Comparison of ENCODE assay signal across 11 cellular contexts in the genomic region with DNA sequence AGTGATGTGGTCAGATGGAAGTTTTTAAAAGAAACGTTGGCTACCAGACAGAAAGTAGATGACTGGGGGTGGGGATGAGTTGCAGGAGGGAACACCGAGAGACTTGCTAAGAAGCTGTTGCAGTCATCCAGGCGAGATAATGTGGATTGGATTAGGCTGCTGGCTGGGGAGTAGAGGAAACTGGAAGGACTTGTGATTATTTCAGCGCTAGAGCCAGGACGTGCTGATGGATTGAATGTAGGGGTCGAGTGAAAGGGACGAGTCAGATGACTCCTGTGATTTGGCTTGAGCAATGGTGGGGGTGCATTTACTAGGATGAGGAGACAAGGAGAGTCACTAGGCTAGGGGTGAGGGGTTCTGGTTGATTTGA.
DNase-seq lines count a peak whose midpoint lies in the region; ATAC-seq, FAIRE-seq and TF ChIP-seq lines count a peak whose summit lies in the region.
"Had no signal": no experiment of that assay in that cellular context is flagged by ENCODE, and none has a peak within 500 bp of the region (broad histone marks: within the 10 kb centered on the region; RNA-seq: fewer than 3 reads in every experiment).

No MANE protein-coding gene starts in this region.

- peaks cover 39% of the 10 kb centered on the region for H3K4me1 ChIP-seq in foreskin keratinocyte
- no peaks in the 10 kb centered on the region for H3K4me1 ChIP-seq in pancreas
- H3K4me1 ChIP-seq: BLaER1 treated with 17β-estradiol and CSF1 and Interleukin-3, amounts not matched to agents 10 nM and 100 nM had no signal

- POLR2A ChIA-PET in activated CD8-positive, alpha-beta T cell treated with anti-CD3 and anti-CD28 coated beads for 36 hours (lab: Charles Lee), result interaction anchor here (0.6 kb wide), 1 partner anchor 674 kb away, joined by 3 read pairs; no protein-coding TSS in a partner anchor

- H3K27ac Mint-ChIP-seq in activated CD8-positive, alpha-beta T cell treated with anti-CD3 and anti-CD28 coated beads for 36 hours, result peak overlapping the region; percentile 2

- DNase-seq in AG09309 (ENCODE audit: low read depth), result peak; percentile 39
- DNase-seq in activated CD8-positive, alpha-beta T cell treated with anti-CD3 and anti-CD28 coated beads for 36 hours, result no peak
- DNase-seq in foreskin keratinocyte, result peak in 1 of 2 donors; percentile 35
- peak in 1 of 6 donors; percentile 12 for DNase-seq in pancreas
- no peak for DNase-seq in COR-L47 (lab: John Stamatoyannopoulos, UW)
- no peak for DNase-seq in activated CD4-positive, alpha-beta T cell treated with anti-CD3 and anti-CD28 coated beads for 4 hours
- no peak for DNase-seq in NCI-H82 (lab: John Stamatoyannopoulos, UW)
- no peak for DNase-seq in NCI-H2171 (lab: John Stamatoyannopoulos, UW)
- DNase-seq: MM.1S had no signal

- H3K4me3 Mint-ChIP-seq in activated CD8-positive, alpha-beta T cell treated with anti-CD3 and anti-CD28 coated beads for 36 hours, result no peak overlapping the region
- H3K4me3 Mint-ChIP-seq: activated naive CD8-positive, alpha-beta T cell had no signal

- H3K27me3 Mint-ChIP-seq in activated CD8-positive, alpha-beta T cell treated with anti-CD3 and anti-CD28 coated beads for 36 hours, result no peaks in the 10 kb centered on the region
- H3K27me3 Mint-ChIP-seq: activated naive CD8-positive, alpha-beta T cell had no signal

- H3K9me3 Mint-ChIP-seq in activated CD8-positive, alpha-beta T cell treated with anti-CD3 and anti-CD28 coated beads for 36 hours, result peaks cover 3% of the 10 kb centered on the region

- CTCF ChIA-PET in activated CD8-positive, alpha-beta T cell treated with anti-CD3 and anti-CD28 coated beads for 36 hours (lab: Charles Lee), result interaction anchor here (1.0 kb wide), 1 partner anchor 26 kb away, joined by 3 read pairs; no protein-coding TSS in a partner anchor

- H3K4me3 ChIP-seq in AG09309 (ENCODE audit: control insufficient read depth, low read depth, low read length), result no peak overlapping the region
- no peak overlapping the region for H3K4me3 ChIP-seq in pancreas
- H3K4me3 ChIP-seq: BLaER1 treated with 17β-estradiol and CSF1 and Interleukin-3, amounts not matched to agents 10 nM and 100 nM had no signal

- no peak for ATAC-seq in activated CD8-positive, alpha-beta T cell treated with anti-CD3 and anti-CD28 coated beads for 36 hours
- ATAC-seq in foreskin keratinocyte (peak; percentile 41), pancreas (peak in 3 of 4 donors; percentile 48 to 58 (median 55))

- peaks cover 52% of the 10 kb centered on the region for H3K36me3 Mint-ChIP-seq in activated CD8-positive, alpha-beta T cell treated with anti-CD3 and anti-CD28 coated beads for 36 hours (ENCODE audit: low read depth)

- no peaks in the 10 kb centered on the region for H3K9me3 ChIP-seq in pancreas

- H3K27ac ChIP-seq in foreskin keratinocyte (peak overlapping the region; percentile 93), pancreas (no peak overlapping the region)
- H3K27ac ChIP-seq: BLaER1 treated with 17β-estradiol and CSF1 and Interleukin-3, amounts not matched to agents 10 nM and 100 nM had no signal

- TF ChIP-seq CTCF in AG09309 (IDR thresholded peaks at IDR 0.05; ENCODE audit: control insufficient read depth, insufficient read depth, low read depth, low read length, missing control alignments) (no peak), foreskin keratinocyte (conservative IDR thresholded peaks at IDR 0.05) (no peak), pancreas (IDR thresholded peaks at IDR 0.05) (no peak)
- TF ChIP-seq CTCF in activated CD8-positive, alpha-beta T cell treated with anti-CD3 and anti-CD28 coated beads for 36 hours (IDR thresholded peaks at IDR 0.05), result no peak

- peaks cover 3% of the 10 kb centered on the region for H3K4me1 Mint-ChIP-seq in activated CD8-positive, alpha-beta T cell treated with anti-CD3 and anti-CD28 coated beads for 36 hours (ENCODE audit: low read depth)

- FAIRE-seq in pancreas (lab: Jason Lieb, UNC), result no peak

- WGBS in pancreas, 2 donors, result 80 to 84% methylated on average over 7 of the region's 7 CpGs

- H3K27me3 ChIP-seq in foreskin keratinocyte (no peaks in the 10 kb centered on the region), pancreas (no peaks in the 10 kb centered on the region)
- H3K27me3 ChIP-seq: BLaER1 treated with 17β-estradiol and CSF1 and Interleukin-3, amounts not matched to agents 10 nM and 100 nM had no signal

- intact Hi-C loops in activated CD8-positive, alpha-beta T cell treated with anti-CD3 and anti-CD28 coated beads for 36 hours (cut with micrococcal nuclease), result no loop called here
- intact Hi-C loops in pancreas (cut with DNase I), result no loop called here

- peaks cover 0 to 6% (median 0%) of the 10 kb centered on the region in 3 donors for H3K36me3 ChIP-seq in pancreas
